In genomic region chr17:2050871-2051387, GRCh38 we compare ENCODE assay signal across 1 cellular context.
TF ChIP-seq lines count a peak whose summit lies in the region.

No MANE protein-coding gene starts in this region.

TF ChIP-seq in K562, 482 proteins besides CTCF, POLR2A, EP300 and RAD21 (continues in another document):
- no peak for TF ChIP-seq ZNF408 (CRISPR knock-in tag; IDR thresholded peaks at IDR 0.05; ENCODE audit: low read depth)
- no peak for TF ChIP-seq GTF2F1 (IDR thresholded peaks at IDR 0.05; ENCODE audit: low read depth, low read length)
- no peak for TF ChIP-seq SNAPC5 (CRISPR knock-in tag; IDR thresholded peaks at IDR 0.05)
- no peak for TF ChIP-seq HNRNPUL1 (IDR thresholded peaks at IDR 0.05; ENCODE audit: low read length)
- no peak for TF ChIP-seq ARID2 (IDR thresholded peaks at IDR 0.05)
- no peak for TF ChIP-seq ZNF224 (CRISPR knock-in tag; IDR thresholded peaks at IDR 0.05)
- peak in 1 of 2 experiments; percentile 59 for TF ChIP-seq E2F6 (IDR thresholded peaks at IDR 0.05; ENCODE audit: borderline replicate concordance in 1 of 2, extremely low read depth in 1 of 2, insufficient read depth in 1 of 2, insufficient read length in 1 of 2, low read depth in 1 of 2, low read length in 1 of 2, poor library complexity in 1 of 2, severe bottlenecking in 1 of 2)
- no peak for TF ChIP-seq ZBTB40 (IDR thresholded peaks at IDR 0.05)
- TF ChIP-seq ZBTB40 (CRISPR knock-in tag; IDR thresholded peaks at IDR 0.05): no peak
- TF ChIP-seq MCM2 (IDR thresholded peaks at IDR 0.05; ENCODE audit: low read depth): no peak
- TF ChIP-seq CBFA2T2 (conservative IDR thresholded peaks at IDR 0.05): no peak
- TF ChIP-seq HMG20B (CRISPR knock-in tag; IDR thresholded peaks at IDR 0.05): no peak
- no peak for TF ChIP-seq JUN (IDR thresholded peaks at IDR 0.05; ENCODE audit: borderline replicate concordance, low read depth, low read length)
- TF ChIP-seq JUN (CRISPR knock-in tag; IDR thresholded peaks at IDR 0.05; ENCODE audit: borderline replicate concordance): no peak
- TF ChIP-seq ZNF764 (CRISPR knock-in tag; IDR thresholded peaks at IDR 0.05; ENCODE audit: low read depth): no peak
- TF ChIP-seq ARNT (IDR thresholded peaks at IDR 0.05): no peak
- no peak for TF ChIP-seq ZNF518B (CRISPR knock-in tag; IDR thresholded peaks at IDR 0.05)
- no peak for TF ChIP-seq ZKSCAN1 (IDR thresholded peaks at IDR 0.05; ENCODE audit: low read depth, low read length)
- no peak for TF ChIP-seq IRF2 (CRISPR knock-in tag; IDR thresholded peaks at IDR 0.05)
- no peak for TF ChIP-seq USF2 (CRISPR knock-in tag; IDR thresholded peaks at IDR 0.05)
- no peak for TF ChIP-seq CREB3 (tag; conservative IDR thresholded peaks at IDR 0.05; ENCODE audit: low read depth)
- TF ChIP-seq SAFB2 (IDR thresholded peaks at IDR 0.05; ENCODE audit: borderline replicate concordance, low read depth, low read length, severe bottlenecking): no peak
- no peak for TF ChIP-seq MTA1 (IDR thresholded peaks at IDR 0.05; ENCODE audit: borderline replicate concordance)
- TF ChIP-seq ZNF655 (CRISPR knock-in tag; IDR thresholded peaks at IDR 0.05): no peak
- no peak for TF ChIP-seq XRCC3 (IDR thresholded peaks at IDR 0.05)
- TF ChIP-seq HBP1 (CRISPR knock-in tag; IDR thresholded peaks at IDR 0.05): no peak
- no peak for TF ChIP-seq SP1 (CRISPR knock-in tag; IDR thresholded peaks at IDR 0.05)
- TF ChIP-seq KDM1A (IDR thresholded peaks at IDR 0.05): no peak
- TF ChIP-seq GTF2A2 (tag; IDR thresholded peaks at IDR 0.05): no peak
